ENCODE assay signal across 8 cellular contexts in the genomic region with DNA sequence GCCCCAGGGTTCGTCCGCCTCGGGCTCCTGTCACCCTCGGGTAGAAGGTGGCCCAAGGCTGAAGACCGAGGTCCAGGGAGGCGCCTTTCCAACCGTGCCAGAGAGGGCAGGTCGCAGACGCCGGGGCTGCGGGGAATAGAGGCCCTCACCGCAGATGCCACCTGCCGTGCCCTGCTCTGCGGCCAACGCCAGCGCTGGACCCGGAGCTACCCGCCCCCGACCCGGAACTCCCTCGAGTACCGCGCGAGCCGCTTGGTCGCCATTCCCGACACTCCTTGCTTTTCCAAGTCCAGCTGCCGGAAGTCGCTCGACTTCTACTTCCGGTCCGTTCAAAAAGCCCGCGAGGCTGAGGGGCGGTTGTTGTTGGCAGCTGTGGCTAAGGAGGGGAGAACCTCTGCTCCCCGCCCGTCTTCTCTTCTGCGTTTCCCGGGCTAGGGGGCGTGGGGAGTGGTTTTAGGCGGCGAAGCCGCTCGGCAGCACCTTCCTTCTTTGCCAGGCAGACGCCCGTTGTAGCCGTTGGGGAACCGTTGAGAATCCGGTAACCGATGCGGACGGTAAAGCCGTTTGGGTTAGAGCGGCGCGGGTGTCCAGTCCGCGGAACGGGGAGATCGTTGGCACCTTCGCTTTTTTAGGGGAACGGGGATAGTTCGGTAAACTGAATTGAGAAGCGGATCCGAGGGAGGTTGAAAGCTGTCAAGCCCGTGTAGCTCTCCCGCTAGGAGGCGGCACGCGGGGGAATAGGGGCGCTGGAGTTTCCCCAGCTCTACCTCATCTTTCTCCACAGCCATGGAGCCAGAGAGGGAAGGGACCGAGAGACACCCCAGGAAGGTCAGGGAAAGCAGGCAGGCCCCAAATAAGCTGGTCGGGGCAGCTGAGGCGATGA. TPM values are rescaled to one million over a fixed set of nuclear protein-coding genes. Genes with fewer than 3 reads are reported as not detected.
DNase-seq lines count a peak whose midpoint lies in the region; ATAC-seq, FAIRE-seq and TF ChIP-seq lines count a peak whose summit lies in the region.

A gene with protein sequence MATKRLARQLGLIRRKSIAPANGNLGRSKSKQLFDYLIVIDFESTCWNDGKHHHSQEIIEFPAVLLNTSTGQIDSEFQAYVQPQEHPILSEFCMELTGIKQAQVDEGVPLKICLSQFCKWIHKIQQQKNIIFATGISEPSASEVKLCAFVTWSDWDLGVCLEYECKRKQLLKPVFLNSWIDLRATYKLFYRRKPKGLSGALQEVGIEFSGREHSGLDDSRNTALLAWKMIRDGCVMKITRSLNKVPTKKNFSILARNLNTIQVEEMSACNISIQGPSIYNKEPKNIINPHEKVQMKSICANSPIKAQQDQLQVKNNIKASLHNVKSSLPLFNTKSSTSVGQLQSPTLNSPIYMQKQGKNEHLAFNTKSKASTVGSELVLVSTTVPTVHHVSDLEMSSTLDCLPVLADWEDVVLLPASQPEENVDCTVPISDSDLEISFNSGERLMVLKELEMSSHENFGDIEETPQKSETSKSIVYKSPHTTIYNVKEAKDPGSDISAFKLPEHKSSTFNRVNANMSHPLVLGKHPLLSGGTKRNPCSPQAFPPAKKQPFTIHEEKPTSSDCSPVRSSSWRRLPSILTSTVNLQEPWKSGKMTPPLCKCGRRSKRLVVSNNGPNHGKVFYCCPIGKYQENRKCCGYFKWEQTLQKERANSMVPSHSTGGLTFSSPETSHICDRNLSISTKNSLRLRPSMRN (minus strand): TSS at position 305 of the 883 bp plus-strand sequence. CDS start 42 bp downstream, at position 263.
A gene with protein sequence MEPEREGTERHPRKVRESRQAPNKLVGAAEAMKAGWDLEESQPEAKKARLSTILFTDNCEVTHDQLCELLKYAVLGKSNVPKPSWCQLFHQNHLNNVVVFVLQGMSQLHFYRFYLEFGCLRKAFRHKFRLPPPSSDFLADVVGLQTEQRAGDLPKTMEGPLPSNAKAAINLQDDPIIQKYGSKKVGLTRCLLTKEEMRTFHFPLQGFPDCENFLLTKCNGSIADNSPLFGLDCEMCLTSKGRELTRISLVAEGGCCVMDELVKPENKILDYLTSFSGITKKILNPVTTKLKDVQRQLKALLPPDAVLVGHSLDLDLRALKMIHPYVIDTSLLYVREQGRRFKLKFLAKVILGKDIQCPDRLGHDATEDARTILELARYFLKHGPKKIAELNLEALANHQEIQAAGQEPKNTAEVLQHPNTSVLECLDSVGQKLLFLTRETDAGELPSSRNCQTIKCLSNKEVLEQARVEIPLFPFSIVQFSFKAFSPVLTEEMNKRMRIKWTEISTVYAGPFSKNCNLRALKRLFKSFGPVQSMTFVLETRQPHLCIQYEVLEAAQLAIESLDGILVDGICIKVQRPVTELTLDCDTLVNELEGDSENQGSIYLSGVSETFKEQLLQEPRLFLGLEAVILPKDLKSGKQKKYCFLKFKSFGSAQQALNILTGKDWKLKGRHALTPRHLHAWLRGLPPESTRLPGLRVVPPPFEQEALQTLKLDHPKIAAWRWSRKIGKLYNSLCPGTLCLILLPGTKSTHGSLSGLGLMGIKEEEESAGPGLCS (plus strand): TSS at position 360 of the 883 bp plus-strand sequence. CDS start 427 bp downstream, at position 787.

- H3K9me3 ChIP-seq in prostate gland, result no peaks in the 10 kb centered on the region

- FAIRE-seq in GM12891 (lab: Jason Lieb, UNC), result peak; percentile 85

- H3K36me3 ChIP-seq in prostate gland (no peaks in the 10 kb centered on the region), urinary bladder (ENCODE audit: insufficient read depth) (no peaks in the 10 kb centered on the region)

- peaks cover 6% of the 10 kb centered on the region for H3K36me3 Mint-ChIP-seq in T-helper 1 cell treated with Interleukin-12 subunit alpha and Interleukin-12 subunit beta and Interleukin-4 antibody, amounts not matched to agents 30 μg/mL and 1 μg/mL, for 36 hours (ENCODE audit: low read depth)

- TF ChIP-seq POLR2A in GM12891 (IDR thresholded peaks at IDR 0.05; ENCODE audit: low read depth, low read length) (peak; percentile 62), prostate gland (IDR thresholded peaks at IDR 0.05) (peak; percentile 78)

- no peaks in the 10 kb centered on the region for H3K9me3 Mint-ChIP-seq in T-helper 1 cell treated with Interleukin-12 subunit alpha and Interleukin-12 subunit beta and Interleukin-4 antibody, amounts not matched to agents 30 μg/mL and 1 μg/mL, for 36 hours

- H3K4me3 ChIP-seq in prostate gland (peak within 1 kb of the TSS; percentile 63 to 69), urinary bladder (ENCODE audit: low read depth, low read length) (peak within 1 kb of the TSS; percentile 68)

- under 1% methylated on average over 57 of the region's 74 CpGs for WGBS in prostate gland
- under 1% methylated on average over 74 of the region's 74 CpGs for WGBS in urinary bladder

- no peaks in the 10 kb centered on the region for H3K27me3 Mint-ChIP-seq in T-helper 1 cell treated with Interleukin-12 subunit alpha and Interleukin-12 subunit beta and Interleukin-4 antibody, amounts not matched to agents 30 μg/mL and 1 μg/mL, for 36 hours (ENCODE audit: low read depth)

- peak; percentile 80 for DNase-seq in GM12891 (ENCODE audit: insufficient read length, low spot score)
- peak; percentile 94 for DNase-seq in NCI-H146 treated with DMSO at 0.1 percent for 48 hours (lab: John Stamatoyannopoulos, UW; ENCODE audit: unreplicated experiment)
- DNase-seq in amygdala (lab: John Stamatoyannopoulos, UW), result peak; percentile 43 to 93 (median 81)
- peak; percentile 92 for DNase-seq in left ventricle myocardium superior
- DNase-seq in prostate gland (ENCODE audit: low spot score), result peak; percentile 90

- H3K27ac Mint-ChIP-seq in T-helper 1 cell treated with Interleukin-12 subunit alpha and Interleukin-12 subunit beta and Interleukin-4 antibody, amounts not matched to agents 30 μg/mL and 1 μg/mL, for 36 hours, result peak within 1 kb of the TSS; percentile 97

- no peaks in the 10 kb centered on the region for H3K27me3 ChIP-seq in prostate gland (replicated peaks; ENCODE audit: insufficient read depth)

- H3K4me3 Mint-ChIP-seq in T-helper 1 cell treated with Interleukin-12 subunit alpha and Interleukin-12 subunit beta and Interleukin-4 antibody, amounts not matched to agents 30 μg/mL and 1 μg/mL, for 36 hours, result peak within 1 kb of the TSS; percentile 99

- H3K27ac ChIP-seq in prostate gland (peak within 1 kb of the TSS; percentile 95 to 96), urinary bladder (ENCODE audit: low read depth) (peak within 1 kb of the TSS; percentile 88)

- ATAC-seq in HG02852 (IDR thresholded peaks at IDR 0.05; ENCODE audit: unreplicated experiment) (peak; percentile 81), left ventricle myocardium superior (peak; percentile 95)

- H3K4me1 ChIP-seq in prostate gland (replicated peaks) (peaks cover 9% of the 10 kb centered on the region), urinary bladder (ENCODE audit: insufficient read depth) (no peaks in the 10 kb centered on the region)

- intact Hi-C loops in left ventricle myocardium superior (cut with micrococcal nuclease) (no loop called here), prostate gland (cut with DNase I) (loop anchor here (5.0 to 10.0 kb wide), 3 partner anchors 46 to 278 kb away; no protein-coding TSS in a partner anchor)

- TF ChIP-seq CTCF in prostate gland (IDR thresholded peaks at IDR 0.05), result peak; percentile 34 to 43 (median 38)

- H3K4me1 Mint-ChIP-seq in T-helper 1 cell treated with Interleukin-12 subunit alpha and Interleukin-12 subunit beta and Interleukin-4 antibody, amounts not matched to agents 30 μg/mL and 1 μg/mL, for 36 hours (ENCODE audit: low read depth), result peaks cover 23% of the 10 kb centered on the region

TF ChIP-seq in GM12891, 5 proteins besides CTCF, POLR2A, EP300 and RAD21:
- TF ChIP-seq TAF1 (IDR thresholded peaks at IDR 0.05; ENCODE audit: low read depth, low read length) (peak; percentile 74; the same call in 1 of the 2 replicates), POU2F2 (IDR thresholded peaks at IDR 0.05; ENCODE audit: low read depth, low read length) (no peak), POLR2AphosphoS5 (IDR thresholded peaks at IDR 0.05; ENCODE audit: low read depth, low read length) (peak; percentile 63; the same call in 1 of the 2 replicates), SPI1 (IDR thresholded peaks at IDR 0.05; ENCODE audit: low read depth, low read length) (no peak), PAX5 (IDR thresholded peaks at IDR 0.05; ENCODE audit: insufficient read depth, low read length, severe bottlenecking) (no peak)

RNA-seq across cellular contexts. Expression of the first gene that starts in this region (rescaled TPM):
- 9.5 TPM for polyA plus RNA-seq in GM12891 (2012; ENCODE audit: low read depth, missing spikeins)
- total RNA-seq in left ventricle myocardium superior, result 11.5 TPM
- 10 to 100 TPM; 31.6 to 35.2 TPM for total RNA-seq in prostate gland
- total RNA-seq in urinary bladder, result 45.6 TPM
- 12.5 TPM for polyA plus RNA-seq in urinary bladder

RNA-seq across cellular contexts. Expression of the second gene that starts in this region (rescaled TPM):
- 8.8 TPM for polyA plus RNA-seq in GM12891 (2012; ENCODE audit: low read depth, missing spikeins)
- total RNA-seq in left ventricle myocardium superior, result 5.4 TPM
- 10 to 100 TPM; 12.1 to 67.1 TPM for total RNA-seq in prostate gland
- 16.1 TPM for total RNA-seq in urinary bladder
- 3.0 TPM for polyA plus RNA-seq in urinary bladder

Comparison
In these comparisons a context has a peak if more than half of its experiments do, and no peak if none do; other contexts are left out.
1. Peak in every context shown above with its lines: DNase-seq, ATAC-seq, H3K4me3 ChIP-seq and H3K27ac ChIP-seq.